32 cellular contexts compared by ENCODE assay signal in genomic region chrX:26762253-26762652, GRCh38.
"Had no signal": no experiment of that assay in that cellular context is flagged by ENCODE, and none has a peak within 500 bp of the region (broad histone marks: within the 10 kb centered on the region; RNA-seq: fewer than 3 reads in every experiment).

No MANE protein-coding gene starts in this region.

- H3K9me3 Mint-ChIP-seq: neural progenitor cell; stimulated activated memory B cell treated with anti-CD40 and anti-IgM and Interleukin-4, amounts not matched to agents 10 μg/mL and 1 μg/mL and 100 μg/mL, for 72 hours had no signal

- H3K9ac ChIP-seq: neural progenitor cell, parathyroid adenoma had no signal

- H3K36me3 ChIP-seq: neural progenitor cell, ovary, spleen, suprapubic skin, tibial artery, upper lobe of left lung, vagina had no signal

- H3K27ac ChIP-seq: neural progenitor cell, ovary, parathyroid adenoma, psoas muscle, skin epidermis, spleen, suprapubic skin, testis, tibial artery, upper lobe of left lung, vagina had no signal

- H3K79me2 ChIP-seq: parathyroid adenoma had no signal

- H3K27me3 Mint-ChIP-seq: naive thymus-derived CD4-positive, alpha-beta T cell; progenitor cell of endocrine pancreas; stimulated activated memory B cell treated with anti-CD40 and anti-IgM and Interleukin-4, amounts not matched to agents 10 μg/mL and 1 μg/mL and 100 μg/mL, for 72 hours; stimulated activated naive CD8-positive, alpha-beta T cell treated with anti-CD3 and anti-CD28 coated beads, Interleukin-15, amount 100 ng/mL, for 72 hours had no signal

- H3K4me2 ChIP-seq: neural progenitor cell, smooth muscle cell had no signal

- H3K27ac Mint-ChIP-seq: naive thymus-derived CD4-positive, alpha-beta T cell; natural killer cell; nephron; neural progenitor cell; progenitor cell of endocrine pancreas; stimulated activated memory B cell treated with anti-CD40 and anti-IgM and Interleukin-4, amounts not matched to agents 10 μg/mL and 1 μg/mL and 100 μg/mL, for 72 hours; stimulated activated naive CD8-positive, alpha-beta T cell treated with anti-CD3 and anti-CD28 coated beads, Interleukin-15, amount 100 ng/mL, for 72 hours had no signal

- DNase-seq: naive thymus-derived CD4-positive, alpha-beta T cell; natural killer cell; occipital lobe; ovary; posterior cingulate gyrus; psoas muscle; right cardiac atrium; spleen; stimulated activated CD4-positive, alpha-beta T cell treated with anti-CD3 and anti-CD28 coated beads, Interleukin-12 subunit alpha, Interleukin-12 subunit beta, amount 100 ng/mL, for 4 hours; stimulated activated CD4-positive, alpha-beta T cell treated with anti-CD3 and anti-CD28 coated beads, Interleukin-1b, Interleukin-23, amount 100 ng/mL, for 48 hours; stimulated activated CD4-positive, alpha-beta T cell treated with anti-CD3 and anti-CD28 coated beads, Interleukin-4, amount 100 ng/mL, for 1 hour; stimulated activated CD4-positive, alpha-beta T cell treated with anti-CD3 and anti-CD28 coated beads, Interleukin-4, amount 100 ng/mL, for 4 hours; stimulated activated CD8-positive, alpha-beta memory T cell treated with anti-CD3 and anti-CD28 coated beads, Interleukin-4, amount 100 ng/mL, for 48 hours; stimulated activated naive CD4-positive, alpha-beta T cell; stimulated activated naive CD8-positive, alpha-beta T cell treated with anti-CD3 and anti-CD28 coated beads, Interleukin-15, amount 100 ng/mL, for 72 hours; stimulated activated naive CD8-positive, alpha-beta T cell treated with anti-CD3 and anti-CD28 coated beads, Interleukin-15, Interleukin-2, amounts not matched to agents 100 U/mL and 50 U/mL, for 24 hours; substantia nigra; testis; tibial artery; trophoblast cell; upper lobe of left lung had no signal

- H3K4me3 ChIP-seq: neural progenitor cell, ovary, psoas muscle, skin epidermis, smooth muscle cell, spleen, suprapubic skin, testis, tibial artery, upper lobe of left lung, vagina had no signal

- H3K4me3 Mint-ChIP-seq: naive thymus-derived CD4-positive, alpha-beta T cell; natural killer cell; nephron; neural progenitor cell; stimulated activated memory B cell treated with anti-CD40 and anti-IgM and Interleukin-4, amounts not matched to agents 10 μg/mL and 1 μg/mL and 100 μg/mL, for 72 hours; stimulated activated naive CD8-positive, alpha-beta T cell treated with anti-CD3 and anti-CD28 coated beads, Interleukin-15, amount 100 ng/mL, for 72 hours had no signal

- H2AFZ ChIP-seq: neural progenitor cell, parathyroid adenoma had no signal

- H3K9me3 ChIP-seq: ovary, psoas muscle, spleen, suprapubic skin, testis, tibial artery, upper lobe of left lung, vagina had no signal

- H3K4me1 ChIP-seq: neural progenitor cell, parathyroid adenoma, psoas muscle, spleen, suprapubic skin, testis, tibial artery, upper lobe of left lung, vagina had no signal

- H3K27me3 ChIP-seq: neural progenitor cell, ovary, spleen, suprapubic skin, testis, tibial artery, upper lobe of left lung, vagina had no signal

- ATAC-seq: naive thymus-derived CD4-positive, alpha-beta T cell; natural killer cell; psoas muscle; right cardiac atrium; sciatic nerve; stimulated activated memory B cell treated with anti-CD40 and anti-IgM and Interleukin-4, amounts not matched to agents 10 μg/mL and 1 μg/mL and 100 μg/mL, for 72 hours; stimulated activated naive CD8-positive, alpha-beta T cell treated with anti-CD3 and anti-CD28 coated beads, Interleukin-15, amount 100 ng/mL, for 72 hours; stimulated activated naive CD8-positive, alpha-beta T cell treated with anti-CD3 and anti-CD28 coated beads, Interleukin-15, Interleukin-2, amounts not matched to agents 100 U/mL and 50 U/mL, for 24 hours had no signal

- H3K36me3 Mint-ChIP-seq: naive thymus-derived CD4-positive, alpha-beta T cell; natural killer cell; neural progenitor cell; stimulated activated memory B cell treated with anti-CD40 and anti-IgM and Interleukin-4, amounts not matched to agents 10 μg/mL and 1 μg/mL and 100 μg/mL, for 72 hours had no signal

- H3K4me1 Mint-ChIP-seq: naive thymus-derived CD4-positive, alpha-beta T cell; natural killer cell; nephron; neural progenitor cell; stimulated activated memory B cell treated with anti-CD40 and anti-IgM and Interleukin-4, amounts not matched to agents 10 μg/mL and 1 μg/mL and 100 μg/mL, for 72 hours; stimulated activated naive CD8-positive, alpha-beta T cell treated with anti-CD3 and anti-CD28 coated beads, Interleukin-15, amount 100 ng/mL, for 72 hours had no signal

- FAIRE-seq: urothelium cell line had no signal
